ENCODE assay signal across 1 cellular context in genomic region chr20:62464080-62464770, GRCh38.
TF ChIP-seq lines count a peak whose summit lies in the region.

No MANE protein-coding gene starts in this region.

TF ChIP-seq in H1, 55 proteins besides CTCF, POLR2A, EP300 and RAD21:
- no peak for TF ChIP-seq JUND (IDR thresholded peaks at IDR 0.05; ENCODE audit: low read length)
- TF ChIP-seq NANOG (IDR thresholded peaks at IDR 0.05; ENCODE audit: insufficient read depth, low read depth, low read length, poor library complexity, severe bottlenecking), result no peak
- TF ChIP-seq TCF12 (IDR thresholded peaks at IDR 0.05; ENCODE audit: low read depth, low read length), result no peak
- no peak for TF ChIP-seq SP4 (IDR thresholded peaks at IDR 0.05; ENCODE audit: low read length)
- TF ChIP-seq PHF8 (conservative IDR thresholded peaks at IDR 0.05; ENCODE audit: low read depth, low read length), result no peak
- no peak for TF ChIP-seq CBX8 (IDR thresholded peaks at IDR 0.05; ENCODE audit: borderline replicate concordance, low read depth, low read length)
- no peak for TF ChIP-seq SIRT6 (IDR thresholded peaks at IDR 0.05; ENCODE audit: low read length)
- TF ChIP-seq HDAC6 (IDR thresholded peaks at IDR 0.05; ENCODE audit: low read depth, low read length), result no peak
- no peak for TF ChIP-seq RBBP5 (IDR thresholded peaks at IDR 0.05; ENCODE audit: borderline replicate concordance, low read depth, low read length)
- TF ChIP-seq CHD1 (IDR thresholded peaks at IDR 0.05; ENCODE audit: low read depth, low read length), result no peak
- TF ChIP-seq RFX5 (IDR thresholded peaks at IDR 0.05; ENCODE audit: borderline replicate concordance, low read depth, low read length), result no peak
- no peak for TF ChIP-seq TAF7 (optimal IDR thresholded peaks at IDR 0.05; ENCODE audit: borderline replicate concordance, low read depth, low read length)
- no peak for TF ChIP-seq TEAD4 (IDR thresholded peaks at IDR 0.05; ENCODE audit: low read depth, low read length)
- TF ChIP-seq CHD2 (IDR thresholded peaks at IDR 0.05; ENCODE audit: low read length), result no peak
